In genomic region chr3:158768361-158768787, GRCh38 we compare ENCODE assay signal across 12 cellular contexts. TPM values are rescaled to one million over a fixed set of nuclear protein-coding genes. Genes with fewer than 3 reads are reported as not detected.
DNase-seq lines count a peak whose midpoint lies in the region; ATAC-seq, FAIRE-seq and TF ChIP-seq lines count a peak whose summit lies in the region.
"Had no signal": no experiment of that assay in that cellular context is flagged by ENCODE, and none has a peak within 500 bp of the region (broad histone marks: within the 10 kb centered on the region; RNA-seq: fewer than 3 reads in every experiment).

No MANE protein-coding gene starts in this region.

- intact Hi-C loops in left cardiac atrium (cut with DNase I), result no loop called here
- intact Hi-C loops in prostate gland (cut with DNase I), result no loop called here

- no peaks in the 10 kb centered on the region for H3K9me3 Mint-ChIP-seq in astrocyte (ENCODE audit: unreplicated experiment)
- no peaks in the 10 kb centered on the region for H3K9me3 Mint-ChIP-seq in activated CD4-positive, alpha-beta memory T cell treated with anti-CD3 and anti-CD28 coated beads, Interleukin-2, amount 10 ng/mL, durations not matched to agents 7 days and 5 days

- H3K4me1 Mint-ChIP-seq in astrocyte (ENCODE audit: low read depth, unreplicated experiment), result peaks cover 29% of the 10 kb centered on the region
- H3K4me1 Mint-ChIP-seq in activated CD4-positive, alpha-beta memory T cell treated with anti-CD3 and anti-CD28 coated beads, Interleukin-2, amount 10 ng/mL, durations not matched to agents 7 days and 5 days, result no peaks in the 10 kb centered on the region

- FAIRE-seq in astrocyte (lab: Jason Lieb, UNC), result no peak
- FAIRE-seq: G401.6 had no signal

- H3K9ac ChIP-seq in astrocyte (ENCODE audit: low read length), result peak overlapping the region; percentile 66

- no peak for TF ChIP-seq POLR2A in prostate gland (IDR thresholded peaks at IDR 0.05)

- WGBS in prostate gland, result 13% methylated on average over 7 of the region's 7 CpGs

- POLR2A ChIA-PET in activated CD4-positive, alpha-beta memory T cell treated with anti-CD3 and anti-CD28 coated beads, Interleukin-2, amount 10 ng/mL, durations not matched to agents 7 days and 5 days (lab: Charles Lee), result no interaction called here

- ATAC-seq in left cardiac atrium, result peak; percentile 80 to 84
- ATAC-seq in HG03432 (IDR thresholded peaks at IDR 0.05; ENCODE audit: unreplicated experiment), result no peak
- ATAC-seq: HCT116 had no signal

- H3K36me3 ChIP-seq in astrocyte (ENCODE audit: insufficient read depth, low read length) (no peaks in the 10 kb centered on the region), prostate gland (no peaks in the 10 kb centered on the region)

- H3K27me3 Mint-ChIP-seq in astrocyte (ENCODE audit: low read depth, unreplicated experiment), result peaks cover 6% of the 10 kb centered on the region
- H3K27me3 Mint-ChIP-seq in activated CD4-positive, alpha-beta memory T cell treated with anti-CD3 and anti-CD28 coated beads, Interleukin-2, amount 10 ng/mL, durations not matched to agents 7 days and 5 days, result no peaks in the 10 kb centered on the region

- H4K20me1 ChIP-seq in astrocyte (ENCODE audit: insufficient read depth, low read length), result no peaks in the 10 kb centered on the region

- H3K9me3 ChIP-seq in astrocyte (ENCODE audit: insufficient read depth, low read depth, low read length) (no peaks in the 10 kb centered on the region), prostate gland (no peaks in the 10 kb centered on the region)

- peak overlapping the region; percentile 81 for H3K27ac ChIP-seq in astrocyte (ENCODE audit: low read depth, low read length)
- peak overlapping the region; percentile 71 to 77 for H3K27ac ChIP-seq in prostate gland

- CTCF ChIA-PET in activated CD4-positive, alpha-beta memory T cell treated with anti-CD3 and anti-CD28 coated beads, Interleukin-2, amount 10 ng/mL, durations not matched to agents 7 days and 5 days (lab: Charles Lee), result no interaction called here

- H3K4me2 ChIP-seq in astrocyte (ENCODE audit: low read length), result peak overlapping the region; percentile 76

- H3K27me3 ChIP-seq in astrocyte (ENCODE audit: insufficient read depth, low read length) (no peaks in the 10 kb centered on the region), prostate gland (replicated peaks; ENCODE audit: insufficient read depth) (no peaks in the 10 kb centered on the region)

- peaks cover 36% of the 10 kb centered on the region for H3K4me1 ChIP-seq in astrocyte (ENCODE audit: insufficient read depth, low read length)
- H3K4me1 ChIP-seq in prostate gland (replicated peaks), result peaks cover 11% of the 10 kb centered on the region

- no peak overlapping the region for H3K27ac Mint-ChIP-seq in astrocyte (ENCODE audit: unreplicated experiment)
- H3K27ac Mint-ChIP-seq in activated CD4-positive, alpha-beta memory T cell treated with anti-CD3 and anti-CD28 coated beads, Interleukin-2, amount 10 ng/mL, durations not matched to agents 7 days and 5 days, result no peak overlapping the region

- H2AFZ ChIP-seq in astrocyte (ENCODE audit: low read depth, low read length), result peak overlapping the region; percentile 53

- H3K36me3 Mint-ChIP-seq in astrocyte (ENCODE audit: low read depth, unreplicated experiment), result peaks cover 4% of the 10 kb centered on the region
- H3K36me3 Mint-ChIP-seq in activated CD4-positive, alpha-beta memory T cell treated with anti-CD3 and anti-CD28 coated beads, Interleukin-2, amount 10 ng/mL, durations not matched to agents 7 days and 5 days (ENCODE audit: low read depth), result no peaks in the 10 kb centered on the region

- TF ChIP-seq CTCF in astrocyte (IDR thresholded peaks at IDR 0.05; ENCODE audit: insufficient read depth, low read depth, low read length) (no peak), prostate gland (IDR thresholded peaks at IDR 0.05) (peak in 1 of 4 experiments; percentile 6)

- DNase-seq in EL (peak; percentile 55), astrocyte (ENCODE audit: low read depth) (peak; percentile 74), left cardiac atrium (peak; percentile 79), prostate gland (ENCODE audit: low spot score) (peak; percentile 55), HuH-7.5 (ENCODE audit: low spot score) (no peak), NCI-H1436 treated with DMSO at 0.1 percent for 48 hours (lab: John Stamatoyannopoulos, UW) (no peak)
- no peak for DNase-seq in activated CD4-positive, alpha-beta memory T cell treated with anti-CD3 and anti-CD28 coated beads, Interleukin-2, amount 10 ng/mL, durations not matched to agents 7 days and 5 days
- DNase-seq: NCI-H1694 treated with DMSO at 0.1 percent for 48 hours; stimulated activated naive CD4-positive, alpha-beta T cell had no signal

- H3K4me3 Mint-ChIP-seq in astrocyte (ENCODE audit: unreplicated experiment), result no peak overlapping the region
- H3K4me3 Mint-ChIP-seq in activated CD4-positive, alpha-beta memory T cell treated with anti-CD3 and anti-CD28 coated beads, Interleukin-2, amount 10 ng/mL, durations not matched to agents 7 days and 5 days, result no peak overlapping the region

- peak overlapping the region; percentile 15 for H3K4me3 ChIP-seq in astrocyte (ENCODE audit: insufficient read depth, low read depth, low read length)
- H3K4me3 ChIP-seq in prostate gland, result no peak overlapping the region

- no peaks in the 10 kb centered on the region for H3K79me2 ChIP-seq in astrocyte (ENCODE audit: insufficient read depth, low read length)

RNA-seq across cellular contexts. Expression of gene MFSD1, which starts 33.5 kb away (rescaled TPM):
- total RNA-seq in astrocyte (62.2 and 70.1 TPM in 2 replicates), left cardiac atrium (10 to 100 TPM; 42.6 to 47.4 TPM), prostate gland (10 to 100 TPM; 58.6 to 92.7 TPM)
- total RNA-seq in activated CD4-positive, alpha-beta memory T cell treated with anti-CD3 and anti-CD28 coated beads, Interleukin-2, amount 10 ng/mL, durations not matched to agents 7 days and 5 days, result 10 to 100 TPM; 26.9 to 27.4 TPM

RNA-seq across cellular contexts. Expression of gene RARRES1, which starts 36.1 kb away (rescaled TPM):
- total RNA-seq in astrocyte (1.2 and 3.2 TPM in 2 replicates), left cardiac atrium (100 to 1,000 TPM in 1 of 2 donors, 10 to 100 TPM in 1; 44.8 to 117 TPM), prostate gland (100 to 1,000 TPM in 1 of 2 donors, 10 to 100 TPM in 1; 67.9 to 138 TPM)
- not detected for total RNA-seq in activated CD4-positive, alpha-beta memory T cell treated with anti-CD3 and anti-CD28 coated beads, Interleukin-2, amount 10 ng/mL, durations not matched to agents 7 days and 5 days

Comparison
In these comparisons a context has a peak if more than half of its experiments do, and no peak if none do; other contexts are left out.
1. DNase-seq: peak in EL (single experiment), astrocyte (single experiment), left cardiac atrium (single experiment) and prostate gland (single experiment); none in HuH-7.5 (single experiment), NCI-H1436 treated with DMSO at 0.1 percent for 48 hours (single experiment) and activated CD4-positive, alpha-beta memory T cell treated with anti-CD3 and anti-CD28 coated beads, Interleukin-2, amount 10 ng/mL, durations not matched to agents 7 days and 5 days (single experiment).
2. RNA of gene RARRES1, which starts 36.1 kb away (total RNA-seq): 67.9 to 138 TPM in prostate gland and 44.8 to 117 TPM in left cardiac atrium; 1.2 to 3.2 TPM in astrocyte and not detected in activated CD4-positive, alpha-beta memory T cell treated with anti-CD3 and anti-CD28 coated beads, Interleukin-2, amount 10 ng/mL, durations not matched to agents 7 days and 5 days; every median in the first group is over 10 times any median in the second.